Comparison of ENCODE assay signal across 1 cellular context in the genomic region with DNA sequence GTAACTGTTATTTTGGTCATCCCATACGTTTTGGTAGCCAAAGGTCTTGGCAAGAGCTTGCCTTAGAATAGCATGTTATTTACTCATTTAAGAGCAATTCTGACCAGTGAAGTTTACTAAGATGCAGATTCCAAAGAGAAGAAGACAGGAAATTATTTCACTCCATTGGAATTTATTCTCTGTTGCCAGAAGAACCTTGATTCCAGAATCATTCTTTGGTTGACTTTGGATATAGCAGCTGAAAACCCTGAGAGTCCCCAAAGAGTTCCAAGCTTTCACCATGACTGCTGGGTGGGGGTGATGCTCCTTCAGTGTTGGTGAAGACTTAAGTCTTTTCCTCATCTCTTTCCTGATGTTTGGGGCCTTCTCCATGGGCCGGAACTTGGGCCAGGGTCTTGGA.
TF ChIP-seq lines count a peak whose summit lies in the region.

No MANE protein-coding gene starts in this region.

TF ChIP-seq in IMR-90, 13 proteins besides CTCF, POLR2A, EP300 and RAD21 (continued from another document):
- TF ChIP-seq FOS (IDR thresholded peaks at IDR 0.05; ENCODE audit: low read depth, low read length): no peak
- no peak for TF ChIP-seq RCOR1 (IDR thresholded peaks at IDR 0.05; ENCODE audit: insufficient replicate concordance, low read length)
